ENCODE assay signal across 2 cellular contexts in genomic region chr1:186060226-186060625, GRCh38.
TF ChIP-seq lines count a peak whose summit lies in the region.

No MANE protein-coding gene starts in this region.

TF ChIP-seq in IMR-90, 13 proteins besides CTCF, POLR2A, EP300 and RAD21:
- TF ChIP-seq RCOR1 (IDR thresholded peaks at IDR 0.05; ENCODE audit: insufficient replicate concordance, low read length) (no peak), CEBPB (IDR thresholded peaks at IDR 0.05; ENCODE audit: low read depth, low read length) (0 out of 2 replicates have a peak, but pooled peaks have one; percentile 30), BHLHE40 (IDR thresholded peaks at IDR 0.05; ENCODE audit: low read depth, low read length) (no peak), MAFK (IDR thresholded peaks at IDR 0.05; ENCODE audit: low read depth, low read length) (no peak), CHD1 (IDR thresholded peaks at IDR 0.05; ENCODE audit: low read depth, low read length) (no peak)

TF ChIP-seq in K562, 482 proteins besides CTCF, POLR2A, EP300 and RAD21:
- TF ChIP-seq CEBPB (tag; IDR thresholded peaks at IDR 0.05): peak; percentile 30; the same call in 1 of the 2 replicates
- TF ChIP-seq RFX7 (CRISPR knock-in tag; IDR thresholded peaks at IDR 0.05): no peak
